18 cellular contexts compared by ENCODE assay signal in the genomic region with DNA sequence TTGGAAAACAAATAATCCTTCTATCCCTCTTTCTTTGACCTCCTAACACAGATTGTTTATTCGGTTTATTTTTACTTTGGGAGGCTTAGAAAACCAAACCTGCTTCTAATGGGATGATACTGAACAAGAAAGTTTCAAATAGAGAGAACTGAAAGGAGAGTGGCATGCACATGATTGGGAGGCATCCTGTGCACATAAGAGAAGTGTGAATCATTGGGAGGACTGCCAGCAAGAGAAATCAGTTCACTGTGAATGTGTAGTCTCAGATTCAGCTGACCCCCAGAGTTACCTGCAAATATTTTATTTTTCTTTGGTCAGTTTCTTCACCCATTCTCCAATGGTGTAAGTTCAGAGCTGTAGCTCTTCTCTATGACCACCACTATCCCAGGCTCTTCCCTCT.
DNase-seq lines count a peak whose midpoint lies in the region; ATAC-seq and TF ChIP-seq lines count a peak whose summit lies in the region.
"Had no signal": no experiment of that assay in that cellular context is flagged by ENCODE, and none has a peak within 500 bp of the region (broad histone marks: within the 10 kb centered on the region; RNA-seq: fewer than 3 reads in every experiment).

No MANE protein-coding gene starts in this region.

- H2AK5ac ChIP-seq in H9 (ENCODE audit: insufficient read length, low read length), result no peak overlapping the region

- no peaks in the 10 kb centered on the region for H3K27me3 ChIP-seq in lower lobe of right lung (ENCODE audit: low read depth)
- no peaks in the 10 kb centered on the region for H3K27me3 ChIP-seq in H9 (ENCODE audit: insufficient read depth, low read length)
- H3K27me3 ChIP-seq: heart left ventricle, spleen had no signal

- H3K27me3 Mint-ChIP-seq in H9 (ENCODE audit: low read depth), result no peaks in the 10 kb centered on the region
- H3K27me3 Mint-ChIP-seq: activated CD4-positive, alpha-beta T cell treated with anti-CD3 and anti-CD28 coated beads for 36 hours; activated naive CD4-positive, alpha-beta T cell treated with anti-CD3 and anti-CD28 coated beads, Interleukin-2, amount 50 U/mL, for 24 hours; effector memory CD8-positive, alpha-beta T cell had no signal

- H3K56ac ChIP-seq in H9 (ENCODE audit: insufficient read length, low read depth, low read length), result no peak overlapping the region

- intact Hi-C loops in lower lobe of right lung (cut with DNase I), result no loop called here

- H2BK5ac ChIP-seq in H9 (ENCODE audit: insufficient read length, low read length), result no peak overlapping the region

- no peaks in the 10 kb centered on the region for H3K36me3 ChIP-seq in lower lobe of right lung
- H3K36me3 ChIP-seq: HAP-1, heart left ventricle, spleen had no signal

- TF ChIP-seq CTCF in astrocyte of the cerebellum (IDR thresholded peaks at IDR 0.05; ENCODE audit: low read depth, low read length, missing control alignments) (no peak), foreskin fibroblast (IDR thresholded peaks at IDR 0.05; ENCODE audit: low read depth, low read length) (no peak), lower lobe of right lung (IDR thresholded peaks at IDR 0.05) (no peak), H9 (conservative IDR thresholded peaks at IDR 0.05) (no peak)

- no peak overlapping the region for H3K4ac ChIP-seq in H9 (ENCODE audit: low read depth, low read length)

- H3K9ac ChIP-seq in H9 (ENCODE audit: extremely low read depth, insufficient read length, low read length), result no peak overlapping the region

- H3K4me3 Mint-ChIP-seq in H9, result no peak overlapping the region
- H3K4me3 Mint-ChIP-seq: activated CD4-positive, alpha-beta T cell treated with anti-CD3 and anti-CD28 coated beads for 36 hours; activated naive CD4-positive, alpha-beta T cell treated with anti-CD3 and anti-CD28 coated beads, Interleukin-2, amount 50 U/mL, for 24 hours; effector memory CD8-positive, alpha-beta T cell had no signal

- H3K4me3 ChIP-seq in astrocyte of the cerebellum (ENCODE audit: low read depth, low read length) (no peak overlapping the region), foreskin fibroblast (ENCODE audit: low read depth in 1 of 2, low read length in 2 of 2) (no peak overlapping the region), lower lobe of right lung (no peak overlapping the region)
- H3K4me3 ChIP-seq: HAP-1, heart left ventricle, spleen had no signal

- H3K79me2 ChIP-seq in H9 (ENCODE audit: insufficient read depth, low read length), result no peaks in the 10 kb centered on the region

- H2AFZ ChIP-seq in H9 (ENCODE audit: low read length), result no peak overlapping the region

- DNase-seq in ACHN (peak; percentile 59), HS-27A (ENCODE audit: low read depth) (peak; percentile 11), astrocyte of the cerebellum (ENCODE audit: low read depth) (peak; percentile 18), foreskin fibroblast (peak; percentile 15 to 61), mesenteric fat pad (ENCODE audit: low spot score) (no peak), lower lobe of right lung (no peak), H9 (no peak)
- DNase-seq: activated CD4-positive, alpha-beta T cell treated with anti-CD3 and anti-CD28 coated beads for 36 hours; central memory CD4-positive, alpha-beta T cell; effector memory CD8-positive, alpha-beta T cell; heart left ventricle; NCI-H1048; Right ventricle myocardium superior; spleen; stimulated activated naive CD8-positive, alpha-beta T cell treated with anti-CD3 and anti-CD28 coated beads, Interleukin-15, Interleukin-2, amounts not matched to agents 100 U/mL and 50 U/mL, for 24 hours had no signal

- no peak overlapping the region for H2BK120ac ChIP-seq in H9 (ENCODE audit: low read depth, low read length, poor library complexity, severe bottlenecking)

- no peaks in the 10 kb centered on the region for H3K79me1 ChIP-seq in H9 (ENCODE audit: insufficient read depth, low read depth, low read length, poor library complexity, severe bottlenecking)

- no peaks in the 10 kb centered on the region for H3K36me3 Mint-ChIP-seq in H9 (ENCODE audit: insufficient read depth in 1 of 3, low read depth in 3 of 3)
- H3K36me3 Mint-ChIP-seq: activated naive CD4-positive, alpha-beta T cell treated with anti-CD3 and anti-CD28 coated beads, Interleukin-2, amount 50 U/mL, for 24 hours had no signal

- H4K8ac ChIP-seq in H9 (replicated peaks; ENCODE audit: insufficient read length, low read depth, low read length), result no peak overlapping the region

- H3K27ac ChIP-seq in lower lobe of right lung, result no peak overlapping the region
- no peak overlapping the region for H3K27ac ChIP-seq in H9 (ENCODE audit: insufficient read length, low read depth, low read length)
- H3K27ac ChIP-seq: heart left ventricle, spleen had no signal

- H3K4me1 ChIP-seq in lower lobe of right lung, result no peaks in the 10 kb centered on the region
- no peaks in the 10 kb centered on the region for H3K4me1 ChIP-seq in H9 (ENCODE audit: insufficient read depth, low read length)
- H3K4me1 ChIP-seq: HAP-1, heart left ventricle, spleen had no signal

- no peaks in the 10 kb centered on the region for H4K20me1 ChIP-seq in H9 (ENCODE audit: control insufficient read depth, insufficient read depth, insufficient read length)

- in situ Hi-C loops in ACHN (cut with HindIII; ENCODE audit: low pct_ligation_motif_present, low pct_unique_long_range_greater_than_20kb, low sequenced_read_pairs), result no loop called here
- in situ Hi-C loops in astrocyte of the cerebellum (cut with HindIII; ENCODE audit: low sequenced_read_pairs), result no loop called here

- no peak overlapping the region for H4K91ac ChIP-seq in H9 (ENCODE audit: insufficient read length, low read depth, low read length)

- H2BK20ac ChIP-seq in H9 (ENCODE audit: low read depth, low read length, poor library complexity, severe bottlenecking), result no peak overlapping the region

- no peaks in the 10 kb centered on the region for H3K9me3 Mint-ChIP-seq in H9
- H3K9me3 Mint-ChIP-seq: activated naive CD4-positive, alpha-beta T cell treated with anti-CD3 and anti-CD28 coated beads, Interleukin-2, amount 50 U/mL, for 24 hours had no signal

- WGBS in H9 (ENCODE audit: extremely low coverage, insufficient read length, low lambda C conversion rate), result no CpG with 5 or more reads among the region's 1 CpG

- H2BK12ac ChIP-seq in H9 (ENCODE audit: insufficient read length, low read depth, low read length), result no peak overlapping the region

- H3K23me2 ChIP-seq in H9 (ENCODE audit: insufficient read length, low read depth, low read length, poor library complexity, severe bottlenecking), result no peaks in the 10 kb centered on the region

- H3K27ac Mint-ChIP-seq in H9, result no peak overlapping the region
- H3K27ac Mint-ChIP-seq: activated CD4-positive, alpha-beta T cell treated with anti-CD3 and anti-CD28 coated beads for 36 hours; activated naive CD4-positive, alpha-beta T cell treated with anti-CD3 and anti-CD28 coated beads, Interleukin-2, amount 50 U/mL, for 24 hours; effector memory CD8-positive, alpha-beta T cell had no signal

- no peaks in the 10 kb centered on the region for H3K9me3 ChIP-seq in lower lobe of right lung
- H3K9me3 ChIP-seq in H9 (ENCODE audit: control insufficient read depth, low read depth, low read length), result no peaks in the 10 kb centered on the region
- H3K9me3 ChIP-seq: HAP-1, heart left ventricle, spleen had no signal

- no peak overlapping the region for H4K5ac ChIP-seq in H9 (ENCODE audit: insufficient read length, low read depth, low read length)

- peaks cover 0 to 7% of the 10 kb centered on the region in 2 experiments; a peak in 1 of 4 replicates for H3K4me1 Mint-ChIP-seq in H9
- H3K4me1 Mint-ChIP-seq: activated CD4-positive, alpha-beta T cell treated with anti-CD3 and anti-CD28 coated beads for 36 hours; activated naive CD4-positive, alpha-beta T cell treated with anti-CD3 and anti-CD28 coated beads, Interleukin-2, amount 50 U/mL, for 24 hours had no signal

- H3K14ac ChIP-seq in H9 (ENCODE audit: insufficient read depth, low read length), result no peak overlapping the region

- ATAC-seq in lower lobe of right lung (no peak), HG03135 (IDR thresholded peaks at IDR 0.05; ENCODE audit: unreplicated experiment) (no peak)
- ATAC-seq: activated CD4-positive, alpha-beta T cell treated with anti-CD3 and anti-CD28 coated beads for 36 hours; effector memory CD8-positive, alpha-beta T cell; heart left ventricle; stimulated activated naive CD8-positive, alpha-beta T cell treated with anti-CD3 and anti-CD28 coated beads, Interleukin-15, Interleukin-2, amounts not matched to agents 100 U/mL and 50 U/mL, for 24 hours had no signal

- H2BK15ac ChIP-seq in H9 (ENCODE audit: low read depth, low read length), result no peak overlapping the region

- no peak overlapping the region for H3K23ac ChIP-seq in H9 (ENCODE audit: insufficient read length, low read depth, low read length)

- H3K18ac ChIP-seq in H9 (ENCODE audit: insufficient read length, low read depth, low read length), result no peak overlapping the region

- H3T11ph ChIP-seq in H9 (ENCODE audit: low read length), result no peak overlapping the region

- no peak overlapping the region for H3K4me2 ChIP-seq in H9 (ENCODE audit: insufficient read depth, insufficient read length, low read length)

Comparison
In these comparisons a context has a peak if more than half of its experiments do, and no peak if none do; other contexts are left out.
1. DNase-seq: peak in ACHN (single experiment), HS-27A (single experiment), astrocyte of the cerebellum (single experiment) and foreskin fibroblast (2 of 2); none in mesenteric fat pad (single experiment), lower lobe of right lung (single experiment) and H9 (single experiment).